In genomic region chr10:50653142-50653541, GRCh38 we compare ENCODE assay signal across 8 cellular contexts. TPM values are rescaled to one million over a fixed set of nuclear protein-coding genes. Genes with fewer than 3 reads are reported as not detected.
DNase-seq lines count a peak whose midpoint lies in the region; ATAC-seq and TF ChIP-seq lines count a peak whose summit lies in the region.

No MANE protein-coding gene starts in this region.

- H3K27ac Mint-ChIP-seq in T-cell = peak overlapping the region in 1 of 2 donors; percentile 52

- TF ChIP-seq CTCF in fibroblast of villous mesenchyme (IDR thresholded peaks at IDR 0.05; ENCODE audit: insufficient read depth, low read depth, low read length) = peak; percentile 60

- H3K4me3 ChIP-seq in H7 (ENCODE audit: insufficient read depth, low read depth, low read length) (no peak overlapping the region), fibroblast of villous mesenchyme (ENCODE audit: low read depth, low read length) (no peak overlapping the region)

- H3K36me3 ChIP-seq in H7 (replicated peaks; ENCODE audit: control insufficient read depth, insufficient read depth, low read length) = no peaks in the 10 kb centered on the region

- DNase-seq in DMS 273 (lab: John Stamatoyannopoulos, UW; ENCODE audit: unreplicated experiment) (peak; percentile 42), DMS 273 treated with DMSO at 0.1 percent for 48 hours (lab: John Stamatoyannopoulos, UW) (no peak), H7 (peak; percentile 30), T-cell (peak in 13 of 34 experiments; percentile 6 to 34 (median 20)), fibroblast of villous mesenchyme (ENCODE audit: low read depth) (peak; percentile 58), putamen (ENCODE audit: low spot score) (peak; percentile 18), GOT3 (lab: John Stamatoyannopoulos, UW) (no peak), NCI-H774 (lab: John Stamatoyannopoulos, UW) (no peak)

- no peaks in the 10 kb centered on the region for H3K36me3 Mint-ChIP-seq in T-cell

- no peaks in the 10 kb centered on the region for H3K9me3 Mint-ChIP-seq in T-cell

- POLR2A ChIA-PET in T-cell (lab: Charles Lee) = interaction anchor here in 1 of 2 donors (0.6 kb wide), 1 partner anchor 710 kb away, joined by 3 read pairs; no protein-coding TSS in a partner anchor

- ATAC-seq in T-cell (replicated peaks in 1 of 4) = peak; percentile 65 to 72 (median 70)

- peaks cover 15 to 24% (median 15%) of the 10 kb centered on the region in 3 donors for H3K4me1 Mint-ChIP-seq in T-cell

- CTCF ChIA-PET in T-cell (lab: Charles Lee) = interaction anchor here (0.7 to 1.7 kb wide), 12 partner anchors 14 to 100 kb away, joined by 3 to 7 read pairs (median 5); no protein-coding TSS in a partner anchor

- no peaks in the 10 kb centered on the region for H3K27me3 Mint-ChIP-seq in T-cell

- H3K4me3 Mint-ChIP-seq in T-cell = no peak overlapping the region

- H3K27me3 ChIP-seq in H7 (ENCODE audit: control insufficient read depth, insufficient read depth, low read length) = no peaks in the 10 kb centered on the region

RNA-seq across cellular contexts. Expression of gene SGMS1, which starts 29.4 kb away (rescaled TPM):
- 19.4 and 20.1 TPM in 2 replicates for total RNA-seq in H7 (2014; rRNA removed; shearing (Covaris generic))
- total RNA-seq in T-cell = 10 to 100 TPM; 28.4 to 39.7 (median 32.6) TPM
- total RNA-seq in fibroblast of villous mesenchyme = 44.1 and 57.9 TPM in 2 replicates

Comparison
In these comparisons a context has a peak if more than half of its experiments do, and no peak if none do; other contexts are left out.
1. DNase-seq: peak in DMS 273 (single experiment), H7 (single experiment), fibroblast of villous mesenchyme (single experiment) and putamen (single experiment); none in DMS 273 treated with DMSO at 0.1 percent for 48 hours (single experiment), GOT3 (single experiment) and NCI-H774 (single experiment).